Comparison of ENCODE assay signal across 18 cellular contexts in genomic region chr12:45292486-45293195, GRCh38.
DNase-seq lines count a peak whose midpoint lies in the region; ATAC-seq and TF ChIP-seq lines count a peak whose summit lies in the region.
"Had no signal": no experiment of that assay in that cellular context is flagged by ENCODE, and none has a peak within 500 bp of the region (broad histone marks: within the 10 kb centered on the region; RNA-seq: fewer than 3 reads in every experiment).

No MANE protein-coding gene starts in this region.

- no peak overlapping the region for H2BK5ac ChIP-seq in mesendoderm (ENCODE audit: low read length)

- no peak overlapping the region for H3K4ac ChIP-seq in mesendoderm (ENCODE audit: low read depth, low read length)

- H2BK120ac ChIP-seq in mesendoderm (ENCODE audit: low read depth, low read length) = no peak overlapping the region

- no peaks in the 10 kb centered on the region for H3K9me3 Mint-ChIP-seq in osteocyte (ENCODE audit: unreplicated experiment)
- H3K9me3 Mint-ChIP-seq in endothelial cell (ENCODE audit: unreplicated experiment) = no peaks in the 10 kb centered on the region
- H3K9me3 Mint-ChIP-seq: activated CD4-positive, alpha-beta memory T cell treated with anti-CD3 and anti-CD28 coated beads for 36 hours; central memory CD8-positive, alpha-beta T cell; T-helper 2 cell treated with Interferon-gamma antibody and Interleukin-4, amounts not matched to agents 5 μg/mL and 100 μg/mL, for 36 hours had no signal

- H3K27ac Mint-ChIP-seq in osteocyte (ENCODE audit: unreplicated experiment) = peak overlapping the region; percentile 39
- H3K27ac Mint-ChIP-seq in endothelial cell (ENCODE audit: unreplicated experiment) = no peak overlapping the region
- H3K27ac Mint-ChIP-seq: activated CD4-positive, alpha-beta memory T cell treated with anti-CD3 and anti-CD28 coated beads for 36 hours; T-helper 2 cell treated with Interferon-gamma antibody and Interleukin-4, amounts not matched to agents 5 μg/mL and 100 μg/mL, for 36 hours had no signal

- no peaks in the 10 kb centered on the region for H3K79me2 ChIP-seq in mesendoderm (ENCODE audit: control insufficient read depth, insufficient read depth, low read length)

- no peak overlapping the region for H3K4me3 ChIP-seq in mesendoderm (ENCODE audit: low read length)
- H3K4me3 ChIP-seq: A549, mucosa of descending colon, skin epidermis had no signal

- no peaks in the 10 kb centered on the region for H3K36me3 ChIP-seq in mesendoderm (ENCODE audit: control insufficient read depth, insufficient read depth, low read length)

- H2AK5ac ChIP-seq in mesendoderm (ENCODE audit: low read length) = no peak overlapping the region

- WGBS in mesendoderm (ENCODE audit: extremely low coverage, insufficient coverage, low lambda C conversion rate) = no CpG with 5 or more reads among the region's 4 CpGs

- peaks cover 19% of the 10 kb centered on the region for H3K4me1 Mint-ChIP-seq in osteocyte (ENCODE audit: unreplicated experiment)
- no peaks in the 10 kb centered on the region for H3K4me1 Mint-ChIP-seq in endothelial cell (ENCODE audit: unreplicated experiment)

- no peak overlapping the region for H3K23ac ChIP-seq in mesendoderm (ENCODE audit: low read length)

- no peak overlapping the region for H3K56ac ChIP-seq in mesendoderm (ENCODE audit: low read length)

- no peak overlapping the region for H4K8ac ChIP-seq in mesendoderm (ENCODE audit: low read depth, low read length)

- no peak overlapping the region for H2BK15ac ChIP-seq in mesendoderm (replicated peaks; ENCODE audit: low read depth)

- no peak overlapping the region for H3K18ac ChIP-seq in mesendoderm (ENCODE audit: low read length)

- no peak for DNase-seq in Right ventricle myocardium inferior (ENCODE audit: missing footprints)
- no peak for DNase-seq in cardiac septum (ENCODE audit: low spot score)
- DNase-seq in fibroblast of peridontal ligament (ENCODE audit: extremely low read depth) = peak; percentile 52
- no peak for DNase-seq in osteocyte (ENCODE audit: extremely low spot score, unreplicated experiment)
- DNase-seq in mesendoderm = no peak
- no peak for DNase-seq in GM10266 (ENCODE audit: extremely low spot score)
- no peak for DNase-seq in endothelial cell (ENCODE audit: low spot score)
- DNase-seq in medulla oblongata (ENCODE audit: extremely low spot score) = no peak
- DNase-seq: activated CD4-positive, alpha-beta memory T cell treated with anti-CD3 and anti-CD28 coated beads for 36 hours; activated gamma-delta T cell; mucosa of descending colon; NCI-H1105; NCI-H526; substantia nigra had no signal

- H3K27me3 ChIP-seq in mesendoderm (ENCODE audit: insufficient read depth, low read length, poor library complexity) = no peaks in the 10 kb centered on the region

- H3K27ac ChIP-seq in mesendoderm (ENCODE audit: low read depth, low read length) = no peak overlapping the region
- H3K27ac ChIP-seq: A549 had no signal

- peaks cover 3% of the 10 kb centered on the region for H3K36me3 Mint-ChIP-seq in osteocyte (ENCODE audit: unreplicated experiment)
- H3K36me3 Mint-ChIP-seq in endothelial cell (ENCODE audit: low read depth, unreplicated experiment) = no peaks in the 10 kb centered on the region

- intact Hi-C loops in Right ventricle myocardium inferior (cut with DNase I) = loop anchor here (2.0 kb wide), 1 partner anchor 46 kb away; no protein-coding TSS in a partner anchor
- intact Hi-C loops in cardiac septum (cut with DNase I) = loop anchor here (2.0 kb wide), 1 partner anchor 46 kb away; no protein-coding TSS in a partner anchor

- no peak for TF ChIP-seq CTCF in osteocyte (IDR thresholded peaks at IDR 0.05)
- TF ChIP-seq CTCF in GM10266 (IDR thresholded peaks at IDR 0.05; ENCODE audit: control insufficient read depth, insufficient read depth, low read depth, missing control alignments) = no peak
- no peak for TF ChIP-seq CTCF in endothelial cell (IDR thresholded peaks at IDR 0.05; ENCODE audit: unreplicated experiment)

- H3K4me1 ChIP-seq in mesendoderm (ENCODE audit: control insufficient read depth, low read depth, low read length) = no peaks in the 10 kb centered on the region

- H3K4me2 ChIP-seq in mesendoderm (ENCODE audit: low read length) = no peak overlapping the region
- H3K4me2 ChIP-seq: A549 had no signal

- H3K79me1 ChIP-seq in mesendoderm (ENCODE audit: low read length) = peaks cover 6% of the 10 kb centered on the region

- H3K4me3 Mint-ChIP-seq in osteocyte (ENCODE audit: unreplicated experiment) = no peak overlapping the region
- H3K4me3 Mint-ChIP-seq in endothelial cell (ENCODE audit: unreplicated experiment) = no peak overlapping the region
- H3K4me3 Mint-ChIP-seq: activated CD4-positive, alpha-beta memory T cell treated with anti-CD3 and anti-CD28 coated beads for 36 hours; central memory CD8-positive, alpha-beta T cell; T-helper 2 cell treated with Interferon-gamma antibody and Interleukin-4, amounts not matched to agents 5 μg/mL and 100 μg/mL, for 36 hours had no signal

- no peak overlapping the region for H4K5ac ChIP-seq in mesendoderm (ENCODE audit: low read length)

- no peaks in the 10 kb centered on the region for H3K27me3 Mint-ChIP-seq in osteocyte (ENCODE audit: unreplicated experiment)
- H3K27me3 Mint-ChIP-seq in endothelial cell (ENCODE audit: unreplicated experiment) = no peaks in the 10 kb centered on the region
- H3K27me3 Mint-ChIP-seq: activated CD4-positive, alpha-beta memory T cell treated with anti-CD3 and anti-CD28 coated beads for 36 hours; central memory CD8-positive, alpha-beta T cell had no signal

- H3K9ac ChIP-seq in mesendoderm (ENCODE audit: low read length) = no peak overlapping the region

- peak; percentile 75 for ATAC-seq in Right ventricle myocardium inferior
- ATAC-seq: mucosa of descending colon had no signal
